8 cellular contexts compared by ENCODE assay signal in genomic region chr3:143972495-143973351, GRCh38. TPM values are rescaled to one million over a fixed set of nuclear protein-coding genes. Genes with fewer than 3 reads are reported as not detected.
A peak's percentile ranks its signal among the peaks of the same experiment; 100 is the strongest.
DNase-seq lines count a peak whose midpoint lies in the region; ATAC-seq and TF ChIP-seq lines count a peak whose summit lies in the region.

No MANE protein-coding gene starts in this region.

- in situ Hi-C loops in GM23248 (cut with MboI): no loop called here

- H3K36me3 ChIP-seq in GM23248 (ENCODE audit: low read depth): no peaks in the 10 kb centered on the region
- no peaks in the 10 kb centered on the region for H3K36me3 ChIP-seq in KOPT-K1 (ENCODE audit: insufficient read depth, low read length)

- peak overlapping the region; percentile 95 for H3K4me3 Mint-ChIP-seq in natural killer cell treated with Interleukin-12 subunit alpha and Interleukin-12 subunit beta and Interleukin-15 and Interleukin-18, amount 100 ng/mL, for 72 hours

- H3K27ac ChIP-seq in GM23248: peak overlapping the region; percentile 84
- peak overlapping the region; percentile 81 for H3K27ac ChIP-seq in KOPT-K1 (ENCODE audit: low read depth, low read length, poor library complexity, severe bottlenecking)

- TF ChIP-seq CTCF in fibroblast of pulmonary artery (IDR thresholded peaks at IDR 0.05; ENCODE audit: low read length, missing control alignments): peak; percentile 49

- H3K4me2 ChIP-seq in GM23248 (ENCODE audit: unreplicated experiment): peak overlapping the region; percentile 98

- H2AFZ ChIP-seq in GM23248: peak overlapping the region; percentile 99

- H3K27me3 Mint-ChIP-seq in natural killer cell treated with Interleukin-12 subunit alpha and Interleukin-12 subunit beta and Interleukin-15 and Interleukin-18, amount 100 ng/mL, for 72 hours: peaks cover 0 to 3% of the 10 kb centered on the region in 2 donors

- H3F3A ChIP-seq in GM23248 (ENCODE audit: insufficient read depth): peaks cover 12% of the 10 kb centered on the region; the same call in 1 of the 2 replicates

- H3K4me3 ChIP-seq in GM23248: peak overlapping the region; percentile 99
- H3K4me3 ChIP-seq in fibroblast of pulmonary artery (replicated peaks; ENCODE audit: low read depth, low read length): peak overlapping the region; percentile 58

- H3K9me3 ChIP-seq in GM23248 (ENCODE audit: low read depth) (no peaks in the 10 kb centered on the region), KOPT-K1 (ENCODE audit: insufficient read depth, low read length, poor library complexity, severe bottlenecking) (no peaks in the 10 kb centered on the region)

- peak overlapping the region; percentile 86 to 93 for H3K27ac Mint-ChIP-seq in natural killer cell treated with Interleukin-12 subunit alpha and Interleukin-12 subunit beta and Interleukin-15 and Interleukin-18, amount 100 ng/mL, for 72 hours

- H3K79me2 ChIP-seq in GM23248 (ENCODE audit: insufficient read depth): peaks cover 50% of the 10 kb centered on the region

- H3K4me1 ChIP-seq in GM23248 (ENCODE audit: insufficient read depth): peaks cover 36% of the 10 kb centered on the region

- H3K4me1 Mint-ChIP-seq in natural killer cell treated with Interleukin-12 subunit alpha and Interleukin-12 subunit beta and Interleukin-15 and Interleukin-18, amount 100 ng/mL, for 72 hours (ENCODE audit: low read depth in 2 of 2): peaks cover 25 to 33% of the 10 kb centered on the region in 2 donors

- no peaks in the 10 kb centered on the region for H4K20me1 ChIP-seq in GM23248 (ENCODE audit: insufficient read depth)

- no peaks in the 10 kb centered on the region for H3K9me2 ChIP-seq in GM23248 (ENCODE audit: insufficient read depth)

- H3K36me3 Mint-ChIP-seq in natural killer cell treated with Interleukin-12 subunit alpha and Interleukin-12 subunit beta and Interleukin-15 and Interleukin-18, amount 100 ng/mL, for 72 hours: peaks cover 6% of the 10 kb centered on the region

- peak; percentile 48 to 49 for ATAC-seq in natural killer cell treated with Interleukin-12 subunit alpha and Interleukin-12 subunit beta and Interleukin-15 and Interleukin-18, amount 100 ng/mL, for 72 hours

- DNase-seq in EL (peak; percentile 83), GM23248 (peak; percentile 88), RPMI8226 (peak; percentile 87), fibroblast of pulmonary artery (ENCODE audit: low read depth) (peak; percentile 89)
- DNase-seq in activated effector memory CD4-positive, alpha-beta T cell treated with anti-CD3 and anti-CD28 coated beads, Interleukin-2, amount 50 U/mL, for 16 hours: peak; percentile 86
- peak; percentile 82 for DNase-seq in natural killer cell treated with Interleukin-12 subunit alpha and Interleukin-12 subunit beta and Interleukin-15 and Interleukin-18, amount 100 ng/mL, for 72 hours (ENCODE audit: low spot score)
- DNase-seq in stimulated activated naive CD4-positive, alpha-beta T cell treated with Interleukin-2 at 50 U/mL for 16 hours (lab: John Stamatoyannopoulos, UW): peak; percentile 59

- no peaks in the 10 kb centered on the region for H3K9me3 Mint-ChIP-seq in natural killer cell treated with Interleukin-12 subunit alpha and Interleukin-12 subunit beta and Interleukin-15 and Interleukin-18, amount 100 ng/mL, for 72 hours

- peak overlapping the region; percentile 88 for H3K9ac ChIP-seq in GM23248

- WGBS in GM23248 (ENCODE audit: low coverage in 1 of 2, low lambda C conversion rate in 2 of 2, missing lambda C conversion rate in 2 of 2), 2 experiments: 1% methylated on average over 75 to 78 of the region's 89 CpGs

- H3K27me3 ChIP-seq in GM23248 (replicated peaks; ENCODE audit: insufficient read depth): no peaks in the 10 kb centered on the region

RNA-seq across cellular contexts. Expression of gene DIPK2A, which starts 1.1 kb away (rescaled TPM):
- 17.2 and 17.8 TPM in 2 replicates for total RNA-seq in GM23248 (2014; rRNA removed; shearing (Covaris generic))
- 10.5 and 12.3 TPM in 2 replicates for polyA plus RNA-seq in GM23248 (2016; fragmentation: Nextera tagmentation; extraction: Ambion mirVana)
- total RNA-seq in natural killer cell treated with Interleukin-12 subunit alpha and Interleukin-12 subunit beta and Interleukin-15 and Interleukin-18, amount 100 ng/mL, for 72 hours: 10 to 100 TPM; 23.0 to 30.9 TPM

Comparison
In these comparisons a context has a peak if more than half of its experiments do, and no peak if none do; other contexts are left out.
1. Peak in every context shown above with its lines: DNase-seq, ATAC-seq, H3K4me3 ChIP-seq and H3K27ac ChIP-seq.